Comparison of ENCODE assay signal across 2 cellular contexts in the genomic region with DNA sequence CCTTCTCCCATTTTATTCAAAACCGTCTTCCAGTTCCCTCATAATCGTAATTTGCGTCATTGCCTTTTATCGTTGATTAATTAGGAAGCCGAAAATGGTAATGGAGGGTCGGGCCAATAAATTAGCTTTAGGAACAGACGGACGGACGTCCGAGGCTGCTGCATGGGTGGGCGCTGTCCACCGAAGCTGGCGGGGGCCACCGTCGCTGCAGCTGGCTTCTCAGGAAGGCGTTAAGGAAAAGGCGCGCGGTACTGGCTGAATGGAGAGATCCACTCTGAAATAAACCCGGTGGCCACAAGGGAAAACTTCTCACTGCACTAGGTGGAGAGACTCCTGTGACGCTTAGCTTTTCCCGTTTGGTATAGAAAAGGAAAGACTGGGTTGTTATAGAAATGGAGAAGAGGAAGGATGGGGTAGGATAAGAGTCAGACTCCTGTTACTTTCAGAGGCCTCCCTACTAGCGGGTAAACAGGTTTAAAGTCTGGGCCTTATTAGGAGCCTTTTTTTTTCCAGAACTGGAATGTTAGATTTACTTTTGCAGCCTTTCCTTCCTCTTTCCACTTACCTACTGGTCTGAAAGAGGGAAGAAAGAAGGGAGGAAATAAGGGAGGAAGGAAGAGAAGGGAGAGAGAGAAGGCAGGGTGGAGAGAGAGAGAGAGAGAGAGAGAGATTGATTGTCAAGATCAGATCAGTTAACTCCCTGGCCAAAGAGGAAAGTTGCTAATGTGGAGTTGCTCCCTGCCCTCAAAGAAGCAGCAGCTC.
TF ChIP-seq lines count a peak whose summit lies in the region.

No MANE protein-coding gene starts in this region.

TF ChIP-seq in neural cell, 6 proteins besides CTCF, POLR2A, EP300 and RAD21 (continued from another document):
- TF ChIP-seq, protein P1, sequence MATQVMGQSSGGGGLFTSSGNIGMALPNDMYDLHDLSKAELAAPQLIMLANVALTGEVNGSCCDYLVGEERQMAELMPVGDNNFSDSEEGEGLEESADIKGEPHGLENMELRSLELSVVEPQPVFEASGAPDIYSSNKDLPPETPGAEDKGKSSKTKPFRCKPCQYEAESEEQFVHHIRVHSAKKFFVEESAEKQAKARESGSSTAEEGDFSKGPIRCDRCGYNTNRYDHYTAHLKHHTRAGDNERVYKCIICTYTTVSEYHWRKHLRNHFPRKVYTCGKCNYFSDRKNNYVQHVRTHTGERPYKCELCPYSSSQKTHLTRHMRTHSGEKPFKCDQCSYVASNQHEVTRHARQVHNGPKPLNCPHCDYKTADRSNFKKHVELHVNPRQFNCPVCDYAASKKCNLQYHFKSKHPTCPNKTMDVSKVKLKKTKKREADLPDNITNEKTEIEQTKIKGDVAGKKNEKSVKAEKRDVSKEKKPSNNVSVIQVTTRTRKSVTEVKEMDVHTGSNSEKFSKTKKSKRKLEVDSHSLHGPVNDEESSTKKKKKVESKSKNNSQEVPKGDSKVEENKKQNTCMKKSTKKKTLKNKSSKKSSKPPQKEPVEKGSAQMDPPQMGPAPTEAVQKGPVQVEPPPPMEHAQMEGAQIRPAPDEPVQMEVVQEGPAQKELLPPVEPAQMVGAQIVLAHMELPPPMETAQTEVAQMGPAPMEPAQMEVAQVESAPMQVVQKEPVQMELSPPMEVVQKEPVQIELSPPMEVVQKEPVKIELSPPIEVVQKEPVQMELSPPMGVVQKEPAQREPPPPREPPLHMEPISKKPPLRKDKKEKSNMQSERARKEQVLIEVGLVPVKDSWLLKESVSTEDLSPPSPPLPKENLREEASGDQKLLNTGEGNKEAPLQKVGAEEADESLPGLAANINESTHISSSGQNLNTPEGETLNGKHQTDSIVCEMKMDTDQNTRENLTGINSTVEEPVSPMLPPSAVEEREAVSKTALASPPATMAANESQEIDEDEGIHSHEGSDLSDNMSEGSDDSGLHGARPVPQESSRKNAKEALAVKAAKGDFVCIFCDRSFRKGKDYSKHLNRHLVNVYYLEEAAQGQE (IDR thresholded peaks at IDR 0.05; ENCODE audit: borderline replicate concordance) = no peak
- TF ChIP-seq EZH2 (IDR thresholded peaks at IDR 0.05; ENCODE audit: borderline replicate concordance, insufficient read depth, low read length, poor library complexity, severe bottlenecking) = no peak

TF ChIP-seq in HepG2, 621 proteins besides CTCF, POLR2A, EP300 and RAD21:
- no peak for TF ChIP-seq HCFC1 (IDR thresholded peaks at IDR 0.05; ENCODE audit: low read depth, low read length)
- TF ChIP-seq POLR2G (IDR thresholded peaks at IDR 0.05; ENCODE audit: low read depth, low read length) = no peak
- no peak for TF ChIP-seq NFKBIZ (CRISPR knock-in tag; IDR thresholded peaks at IDR 0.05)
- no peak for TF ChIP-seq ZFP90 (CRISPR knock-in tag; IDR thresholded peaks at IDR 0.05; ENCODE audit: borderline replicate concordance)
- TF ChIP-seq SRSF1 (optimal IDR thresholded peaks at IDR 0.05; ENCODE audit: low read depth, low read length) = no peak
- TF ChIP-seq SNAI1 (CRISPR knock-in tag; IDR thresholded peaks at IDR 0.05; ENCODE audit: borderline replicate concordance) = no peak
